Comparison of ENCODE assay signal across 8 cellular contexts in genomic region chr11:58579192-58580129, GRCh38. TPM values are rescaled to one million over a fixed set of nuclear protein-coding genes. Genes with fewer than 3 reads are reported as not detected.
DNase-seq lines count a peak whose midpoint lies in the region; ATAC-seq, FAIRE-seq and TF ChIP-seq lines count a peak whose summit lies in the region.

No MANE protein-coding gene starts in this region.

- no peaks in the 10 kb centered on the region for H3K27me3 Mint-ChIP-seq in T-cell

- ATAC-seq in HG02870 (IDR thresholded peaks at IDR 0.05; ENCODE audit: unreplicated experiment) = peak; percentile 32
- ATAC-seq in T-cell (replicated peaks in 1 of 4) = peak; percentile 44 to 52 (median 48)
- ATAC-seq in left ventricle myocardium superior = peak; percentile 75

- H3K4me3 ChIP-seq in prostate gland = peak overlapping the region; percentile 98
- peak overlapping the region; percentile 98 for H3K4me3 ChIP-seq in urinary bladder (ENCODE audit: low read depth, low read length)

- CTCF ChIA-PET in T-cell (lab: Charles Lee) = interaction anchor here (0.6 to 6.3 kb wide), 10 partner anchors 10 to 579 kb away, joined by 3 to 108 read pairs (median 3); no protein-coding TSS in a partner anchor

- H3K27ac Mint-ChIP-seq in T-cell = peak overlapping the region; percentile 96 to 100

- H3K4me1 ChIP-seq in prostate gland (replicated peaks) (peaks cover 3% of the 10 kb centered on the region), urinary bladder (ENCODE audit: insufficient read depth) (no peaks in the 10 kb centered on the region)

- no peaks in the 10 kb centered on the region for H3K9me3 Mint-ChIP-seq in T-cell

- H3K36me3 Mint-ChIP-seq in T-cell = peaks cover 5% of the 10 kb centered on the region

- H3K4me1 Mint-ChIP-seq in T-cell = peaks cover 66 to 75% (median 69%) of the 10 kb centered on the region in 3 donors

- POLR2A ChIA-PET in T-cell (lab: Charles Lee) = interaction anchor here (0.5 to 1.2 kb wide), 6 partner anchors 10 to 1254 kb away, joined by 3 to 9 read pairs (median 5); no protein-coding TSS in a partner anchor

- DNase-seq in GM12892 (ENCODE audit: insufficient read length) = no peak
- DNase-seq in NCI-H146 (lab: John Stamatoyannopoulos, UW) = peak; percentile 91
- DNase-seq in T-cell = peak; percentile 82 to 94 (median 91)
- peak; percentile 68 for DNase-seq in amniotic stem cell (lab: John Stamatoyannopoulos, UW)
- peak; percentile 94 for DNase-seq in left ventricle myocardium superior
- peak; percentile 88 for DNase-seq in prostate gland (ENCODE audit: low spot score)

- FAIRE-seq in GM12892 (lab: Jason Lieb, UNC) = peak; percentile 100

- H3K4me3 Mint-ChIP-seq in T-cell = peak overlapping the region; percentile 93 to 99 (median 96)

- no peaks in the 10 kb centered on the region for H3K36me3 ChIP-seq in prostate gland
- no peaks in the 10 kb centered on the region for H3K36me3 ChIP-seq in urinary bladder (ENCODE audit: insufficient read depth)

- H3K27ac ChIP-seq in prostate gland = peak overlapping the region; percentile 100
- H3K27ac ChIP-seq in urinary bladder (ENCODE audit: low read depth) = peak overlapping the region; percentile 99

- TF ChIP-seq CTCF in prostate gland (IDR thresholded peaks at IDR 0.05) = peak; percentile 81 to 96 (median 92)

- under 1% methylated on average over 74 of the region's 78 CpGs for WGBS in prostate gland
- WGBS in urinary bladder = under 1% methylated on average over 78 of the region's 78 CpGs

- no peaks in the 10 kb centered on the region for H3K9me3 ChIP-seq in prostate gland

- H3K27me3 ChIP-seq in prostate gland (replicated peaks; ENCODE audit: insufficient read depth) = no peaks in the 10 kb centered on the region

- intact Hi-C loops in left ventricle myocardium superior (cut with micrococcal nuclease) = loop anchor here (10.0 kb wide), 1 partner anchor 45 kb away; the partner anchor contains the start of gene CNTF
- intact Hi-C loops in prostate gland (cut with DNase I) = loop anchor here (5.0 to 10.0 kb wide), 2 partner anchors 563 to 1255 kb away; partner anchors contain the start of genes FAM111A and TNKS1BP1

- TF ChIP-seq POLR2A in GM12892 (IDR thresholded peaks at IDR 0.05; ENCODE audit: low read depth, low read length) = peak; percentile 98
- peak; percentile 34 for TF ChIP-seq POLR2A in prostate gland (IDR thresholded peaks at IDR 0.05)

RNA-seq across cellular contexts. Expression of gene ZFP91, which starts 0.6 kb away (rescaled TPM):
- 27.4 TPM for polyA plus RNA-seq in GM12892 (2012; ENCODE audit: missing spikeins)
- 10 to 100 TPM; 32.2 to 41.7 (median 34.0) TPM for total RNA-seq in T-cell
- total RNA-seq in left ventricle myocardium superior = 64.4 TPM
- 10 to 100 TPM; 34.0 to 70.7 TPM for total RNA-seq in prostate gland
- 54.0 TPM for total RNA-seq in urinary bladder
- 37.9 TPM for polyA plus RNA-seq in urinary bladder

RNA-seq across cellular contexts. Expression of gene LPXN, which starts 3.8 kb away (rescaled TPM):
- polyA plus RNA-seq in GM12892 (2012; ENCODE audit: missing spikeins) = 174 TPM
- 100 to 1,000 TPM in 3 of 5 donors, 10 to 100 TPM in 2; 86.8 to 158 (median 142) TPM for total RNA-seq in T-cell
- total RNA-seq in left ventricle myocardium superior = 5.0 TPM
- total RNA-seq in prostate gland = 1 to 10 TPM; 5.4 to 9.4 TPM
- 5.3 TPM for total RNA-seq in urinary bladder
- polyA plus RNA-seq in urinary bladder = 7.9 TPM

RNA-seq across cellular contexts. Expression of gene CNTF, which starts 43.0 kb away (rescaled TPM):
- 0.87 TPM for polyA plus RNA-seq in GM12892 (2012; ENCODE audit: missing spikeins)
- total RNA-seq in T-cell = 1 to 10 TPM; 2.4 to 4.3 (median 2.9) TPM
- total RNA-seq in left ventricle myocardium superior = 1.4 TPM
- under 1 TPM in 1 of 2 donors, not detected in 1; 0.74 TPM for total RNA-seq in prostate gland
- total RNA-seq in urinary bladder = 1.3 TPM
- 0.41 TPM for polyA plus RNA-seq in urinary bladder

Comparison
In these comparisons a context has a peak if more than half of its experiments do, and no peak if none do; other contexts are left out.
1. RNA of gene LPXN, which starts 3.8 kb away (total RNA-seq): 86.8 to 158 TPM in T-cell; 5.4 to 9.4 TPM in prostate gland, 5.3 TPM in urinary bladder (single experiment) and 5.0 TPM in left ventricle myocardium superior (single experiment); every median in the first group is over 4 times any median in the second.
2. Peak in every context shown above with its lines, with median percentiles within 50 percentile points of each other: ATAC-seq.